Comparison of ENCODE assay signal across 10 cellular contexts in the genomic region with DNA sequence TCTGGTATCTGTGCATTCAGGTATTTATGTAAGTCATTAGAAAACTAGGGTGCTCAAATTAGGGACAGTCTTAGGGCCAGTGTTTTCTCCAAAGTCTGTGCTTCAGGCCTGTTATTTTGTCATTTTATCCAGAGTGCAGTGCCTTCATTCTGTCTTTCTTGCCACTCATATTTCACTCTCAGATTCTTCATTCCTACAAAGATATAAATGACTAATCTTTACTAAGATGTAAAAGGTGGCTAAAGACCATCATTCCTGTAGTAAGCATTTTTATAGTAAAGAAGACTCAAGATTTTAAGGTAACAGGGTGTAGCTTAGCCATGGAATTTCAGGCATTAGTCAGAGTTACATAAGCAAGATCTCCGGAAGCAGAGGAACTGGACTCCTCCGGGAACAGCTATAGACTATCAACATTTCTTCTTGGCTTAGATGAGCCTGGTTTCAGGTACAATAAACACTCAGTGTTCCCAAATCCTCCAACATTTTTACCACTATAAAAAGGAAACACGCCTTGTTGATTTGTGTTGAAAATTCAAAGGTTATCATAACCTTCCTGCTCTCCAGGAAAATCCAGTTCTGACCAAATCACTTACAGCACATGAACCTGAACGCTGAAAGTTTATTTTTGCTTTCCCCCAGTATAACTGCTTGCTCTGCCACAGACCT. TPM values are rescaled to one million over a fixed set of nuclear protein-coding genes. Genes with fewer than 3 reads are reported as not detected.
DNase-seq lines count a peak whose midpoint lies in the region; ATAC-seq and TF ChIP-seq lines count a peak whose summit lies in the region.
"Had no signal": no experiment of that assay in that cellular context is flagged by ENCODE, and none has a peak within 500 bp of the region (broad histone marks: within the 10 kb centered on the region; RNA-seq: fewer than 3 reads in every experiment).

No MANE protein-coding gene starts in this region.

- H3K27ac ChIP-seq in RWPE2 (ENCODE audit: poor library complexity, severe bottlenecking) (peak overlapping the region; percentile 81), esophagus squamous epithelium (peak overlapping the region; percentile 66 to 82 (median 76)), muscle layer of duodenum (ENCODE audit: low read length) (peak overlapping the region; percentile 26)

- ATAC-seq in RWPE2 (ENCODE audit: low read depth) (peak; percentile 99), GM21526 (IDR thresholded peaks at IDR 0.05; ENCODE audit: low FRiP score, unreplicated experiment) (no peak)

- intact Hi-C loops in esophagus squamous epithelium (cut with DNase I), result no loop called here

- DNase-seq in AG08395 (ENCODE audit: low spot score) (peak; percentile 27), RWPE2 (ENCODE audit: low spot score) (no peak), esophagus squamous epithelium (lab: John Stamatoyannopoulos, UW) (no peak), GM19238 (ENCODE audit: insufficient read length, low spot score) (no peak), amniotic stem cell (lab: John Stamatoyannopoulos, UW) (no peak)
- DNase-seq in activated CD8-positive, alpha-beta memory T cell treated with anti-CD3 and anti-CD28 coated beads for 24 hours, result no peak
- DNase-seq: Karpas-422; stimulated activated naive CD4-positive, alpha-beta T cell had no signal

- no peaks in the 10 kb centered on the region for H3K36me3 ChIP-seq in RWPE2 (ENCODE audit: low read depth)
- no peaks in the 10 kb centered on the region for H3K36me3 ChIP-seq in esophagus squamous epithelium
- no peaks in the 10 kb centered on the region for H3K36me3 ChIP-seq in muscle layer of duodenum (ENCODE audit: control insufficient read depth in 1 of 2, insufficient read depth in 2 of 2, low read length in 2 of 2)

- no peak for TF ChIP-seq POLR2A in esophagus squamous epithelium (IDR thresholded peaks at IDR 0.05)

- no peak overlapping the region for H3K4me3 ChIP-seq in RWPE2 (ENCODE audit: severe bottlenecking)
- no peak overlapping the region for H3K4me3 ChIP-seq in esophagus squamous epithelium
- H3K4me3 ChIP-seq in muscle layer of duodenum (ENCODE audit: low read depth in 1 of 2, low read length in 2 of 2), result no peak overlapping the region

- H3K9me3 ChIP-seq in RWPE2 (ENCODE audit: severe bottlenecking), result peaks cover 7% of the 10 kb centered on the region
- peaks cover 0 to 14% (median 12%) of the 10 kb centered on the region in 3 donors for H3K9me3 ChIP-seq in esophagus squamous epithelium
- H3K9me3 ChIP-seq in muscle layer of duodenum (ENCODE audit: control insufficient read depth in 1 of 2, low read length in 2 of 2), result peaks cover 0 to 4% of the 10 kb centered on the region in 2 donors

- WGBS in esophagus squamous epithelium, 2 donors, result 22 to 23% methylated on average over 4 of the region's 4 CpGs

- H3K4me1 ChIP-seq in RWPE2 (ENCODE audit: insufficient read depth, poor library complexity, severe bottlenecking) (peaks cover 28% of the 10 kb centered on the region), esophagus squamous epithelium (peaks cover 0 to 46% (median 16%) of the 10 kb centered on the region in 3 donors), muscle layer of duodenum (ENCODE audit: control insufficient read depth in 1 of 2, insufficient read depth in 2 of 2, low read length in 2 of 2) (peaks cover 0 to 14% of the 10 kb centered on the region in 2 donors)

- H3K27me3 ChIP-seq in RWPE2 (ENCODE audit: insufficient read depth, poor library complexity, severe bottlenecking), result no peaks in the 10 kb centered on the region
- no peaks in the 10 kb centered on the region for H3K27me3 ChIP-seq in esophagus squamous epithelium
- no peaks in the 10 kb centered on the region for H3K27me3 ChIP-seq in muscle layer of duodenum (ENCODE audit: low read depth, low read length)

- TF ChIP-seq CTCF in RWPE2 (IDR thresholded peaks at IDR 0.05; ENCODE audit: poor library complexity, severe bottlenecking) (no peak), esophagus squamous epithelium (IDR thresholded peaks at IDR 0.05) (no peak)

RNA-seq across cellular contexts. Expression of a gene that starts 23.8 kb away (rescaled TPM):
- 1,000 to 10,000 TPM in 1 of 4 donors, 100 to 1,000 TPM in 3; 284 to 1,204 (median 702) TPM for total RNA-seq in esophagus squamous epithelium

RNA-seq across cellular contexts. Expression of a gene that starts 52.7 kb away (rescaled TPM):
- total RNA-seq in esophagus squamous epithelium, result 10 to 100 TPM; 66.0 to 75.6 (median 69.9) TPM

Comparison
In these comparisons a context has a peak if more than half of its experiments do, and no peak if none do; other contexts are left out.
1. H3K27ac ChIP-seq: peak in every context shown above with its lines; median percentile 81 in RWPE2; 76 in esophagus squamous epithelium; 26 in muscle layer of duodenum.